In genomic region chrX:6732101-6732500, GRCh38 we compare ENCODE assay signal across 19 cellular contexts.
DNase-seq lines count a peak whose midpoint lies in the region; ATAC-seq and TF ChIP-seq lines count a peak whose summit lies in the region.
"Had no signal": no experiment of that assay in that cellular context is flagged by ENCODE, and none has a peak within 500 bp of the region (broad histone marks: within the 10 kb centered on the region; RNA-seq: fewer than 3 reads in every experiment).

No MANE protein-coding gene starts in this region.

- TF ChIP-seq CTCF in GM23338 (conservative IDR thresholded peaks at IDR 0.05; ENCODE audit: low read depth in 2 of 2): no peak

- no peak overlapping the region for H2AFZ ChIP-seq in GM23338

- H4K20me1 ChIP-seq in BLaER1 treated with 17β-estradiol and CSF1 and Interleukin-3, amounts not matched to agents 10 nM and 100 nM: no peaks in the 10 kb centered on the region
- H4K20me1 ChIP-seq in GM23338 (replicated peaks; ENCODE audit: insufficient read depth): no peaks in the 10 kb centered on the region

- peaks cover 0 to 4% (median 0%) of the 10 kb centered on the region in 3 donors for H3K4me1 Mint-ChIP-seq in CD8-positive, alpha-beta memory T cell
- H3K4me1 Mint-ChIP-seq in GM23338: 0 out of 3 replicates have a peak, but pooled peaks cover 4% of the 10 kb centered on the region
- H3K4me1 Mint-ChIP-seq: CD14-positive monocyte had no signal

- CTCF ChIA-PET in CD8-positive, alpha-beta memory T cell (lab: Charles Lee): no interaction called here

- POLR2A ChIA-PET in CD8-positive, alpha-beta memory T cell (lab: Charles Lee): no interaction called here

- no peaks in the 10 kb centered on the region for H3K27me3 ChIP-seq in BLaER1 treated with 17β-estradiol and CSF1 and Interleukin-3, amounts not matched to agents 10 nM and 100 nM
- H3K27me3 ChIP-seq in HAP-1 (ENCODE audit: low read depth) (no peaks in the 10 kb centered on the region), GM23338 (ENCODE audit: insufficient read depth) (no peaks in the 10 kb centered on the region)
- no peaks in the 10 kb centered on the region for H3K27me3 ChIP-seq in CD8-positive, alpha-beta memory T cell (ENCODE audit: insufficient read depth, low read length, poor library complexity, severe bottlenecking)

- in situ Hi-C loops in HAP-1 (cut with MboI; ENCODE audit: low sequenced_read_pairs) (no loop called here), ACHN (cut with HindIII; ENCODE audit: low pct_ligation_motif_present, low pct_unique_long_range_greater_than_20kb, low sequenced_read_pairs) (no loop called here)

- no peaks in the 10 kb centered on the region for H3K36me3 Mint-ChIP-seq in CD8-positive, alpha-beta memory T cell
- 0 out of 3 replicates have a peak, but pooled peaks cover 5% of the 10 kb centered on the region for H3K36me3 Mint-ChIP-seq in GM23338 (ENCODE audit: low read depth)
- H3K36me3 Mint-ChIP-seq: CD14-positive monocyte had no signal

- H3K9me3 Mint-ChIP-seq in CD8-positive, alpha-beta memory T cell: peaks cover 0 to 15% (median 7%) of the 10 kb centered on the region in 5 donors
- no peaks in the 10 kb centered on the region; the same call in 2 of the 3 replicates for H3K9me3 Mint-ChIP-seq in GM23338

- peak overlapping the region in 8 of 11 experiments; percentile 33 to 66 (median 52); a peak in 13 of 22 replicates for H3K4me2 ChIP-seq in BLaER1 treated with 17β-estradiol and CSF1 and Interleukin-3, amounts not matched to agents 10 nM and 100 nM
- H3K4me2 ChIP-seq in GM23338: no peak overlapping the region

- ATAC-seq in GM18909 (IDR thresholded peaks at IDR 0.05; ENCODE audit: poor library complexity, unreplicated experiment) (peak; percentile 59), GM21526 (IDR thresholded peaks at IDR 0.05; ENCODE audit: low FRiP score, unreplicated experiment) (peak; percentile 44), HG03139 (IDR thresholded peaks at IDR 0.05; ENCODE audit: unreplicated experiment) (peak; percentile 69), GM23338 (no peak)
- ATAC-seq: sciatic nerve had no signal

- H3K9me3 ChIP-seq in BLaER1 treated with 17β-estradiol and CSF1 and Interleukin-3, amounts not matched to agents 10 nM and 100 nM (replicated peaks in 1 of 11): peaks cover 0 to 17% (median 0%) of the 10 kb centered on the region in 11 experiments; a peak in 6 of 22 replicates
- H3K9me3 ChIP-seq in HAP-1: no peaks in the 10 kb centered on the region
- no peaks in the 10 kb centered on the region for H3K9me3 ChIP-seq in CD8-positive, alpha-beta memory T cell (ENCODE audit: low read length)

- peaks cover 0 to 16% (median 13%) of the 10 kb centered on the region in 10 experiments; a peak in 14 of 20 replicates for H3K4me1 ChIP-seq in BLaER1 treated with 17β-estradiol and CSF1 and Interleukin-3, amounts not matched to agents 10 nM and 100 nM
- H3K4me1 ChIP-seq in HAP-1: no peaks in the 10 kb centered on the region
- H3K4me1 ChIP-seq in CD8-positive, alpha-beta memory T cell (ENCODE audit: insufficient read depth, low read length): no peaks in the 10 kb centered on the region
- no peaks in the 10 kb centered on the region for H3K4me1 ChIP-seq in GM23338 (ENCODE audit: insufficient read depth)

- no peak overlapping the region for H3K27ac ChIP-seq in BLaER1 treated with 17β-estradiol and CSF1 and Interleukin-3, amounts not matched to agents 10 nM and 100 nM
- H3K27ac ChIP-seq in CD8-positive, alpha-beta memory T cell (ENCODE audit: low read depth, low read length): no peak overlapping the region
- no peak overlapping the region for H3K27ac ChIP-seq in GM23338 (ENCODE audit: low read depth)
- H3K27ac ChIP-seq: SK-N-MC had no signal

- H3K27me3 Mint-ChIP-seq in CD8-positive, alpha-beta memory T cell: no peaks in the 10 kb centered on the region
- H3K27me3 Mint-ChIP-seq in GM23338 (ENCODE audit: insufficient read depth, low read depth, poor library complexity): peaks cover 1% of the 10 kb centered on the region

- no peak overlapping the region for H3K27ac Mint-ChIP-seq in CD8-positive, alpha-beta memory T cell
- H3K27ac Mint-ChIP-seq in GM23338: no peak overlapping the region
- H3K27ac Mint-ChIP-seq: CD14-positive monocyte had no signal

- H3K36me3 ChIP-seq in BLaER1 treated with 17β-estradiol and CSF1 and Interleukin-3, amounts not matched to agents 10 nM and 100 nM: no peaks in the 10 kb centered on the region
- H3K36me3 ChIP-seq in HAP-1 (replicated peaks): no peaks in the 10 kb centered on the region
- no peaks in the 10 kb centered on the region for H3K36me3 ChIP-seq in CD8-positive, alpha-beta memory T cell (ENCODE audit: insufficient read depth, low read length)
- H3K36me3 ChIP-seq in GM23338 (ENCODE audit: insufficient read depth): no peaks in the 10 kb centered on the region

- no peaks in the 10 kb centered on the region for H3K79me2 ChIP-seq in GM23338 (replicated peaks; ENCODE audit: insufficient read depth)

- no peaks in the 10 kb centered on the region for H3K9me2 ChIP-seq in GM23338 (ENCODE audit: insufficient read depth)

- H3K9ac ChIP-seq in BLaER1 treated with 17β-estradiol and CSF1 and Interleukin-3, amounts not matched to agents 10 nM and 100 nM: no peak overlapping the region

- H3F3A ChIP-seq in GM23338 (replicated peaks; ENCODE audit: low read depth): no peaks in the 10 kb centered on the region

- H3K4me3 ChIP-seq in BLaER1 treated with 17β-estradiol and CSF1 and Interleukin-3, amounts not matched to agents 10 nM and 100 nM: no peak overlapping the region
- H3K4me3 ChIP-seq in HAP-1 (no peak overlapping the region), GM23338 (no peak overlapping the region)
- no peak overlapping the region for H3K4me3 ChIP-seq in CD8-positive, alpha-beta memory T cell (ENCODE audit: low read length)
- H3K4me3 ChIP-seq: SK-N-MC had no signal

- no peak for DNase-seq in HAP-1 (ENCODE audit: low spot score in 2 of 2)
- DNase-seq in ACHN: no peak
- DNase-seq in CD8-positive, alpha-beta memory T cell: no peak
- no peak for DNase-seq in GM23338 (ENCODE audit: low spot score)
- DNase-seq: activated gamma-delta T cell treated with Interleukin-2 at 50 U/mL for 16 hours; amygdala; central memory CD4-positive, alpha-beta T cell; DMS53; effector CD4-positive, alpha-beta T cell; glutamatergic neuron; NCI-H1436 treated with DMSO at 0.1 percent for 48 hours; T1000 had no signal

- no peak overlapping the region for H3K4me3 Mint-ChIP-seq in CD8-positive, alpha-beta memory T cell
- no peak overlapping the region for H3K4me3 Mint-ChIP-seq in GM23338
- H3K4me3 Mint-ChIP-seq: CD14-positive monocyte had no signal

TF ChIP-seq in GM23338, 12 proteins besides CTCF, POLR2A, EP300 and RAD21 (continues in another document):
- no peak for TF ChIP-seq POLR2AphosphoS5 (IDR thresholded peaks at IDR 0.05; ENCODE audit: low read depth)
- no peak for TF ChIP-seq ZNF331 (CRISPR knock-in tag; IDR thresholded peaks at IDR 0.05; ENCODE audit: low read depth)
- TF ChIP-seq EZH2 (IDR thresholded peaks at IDR 0.05; ENCODE audit: low read depth, unreplicated experiment): no peak
- no peak for TF ChIP-seq ETS1 (IDR thresholded peaks at IDR 0.05)
- no peak for TF ChIP-seq NANOG (IDR thresholded peaks at IDR 0.05; ENCODE audit: borderline replicate concordance)
